17 cellular contexts compared by ENCODE assay signal in the genomic region with DNA sequence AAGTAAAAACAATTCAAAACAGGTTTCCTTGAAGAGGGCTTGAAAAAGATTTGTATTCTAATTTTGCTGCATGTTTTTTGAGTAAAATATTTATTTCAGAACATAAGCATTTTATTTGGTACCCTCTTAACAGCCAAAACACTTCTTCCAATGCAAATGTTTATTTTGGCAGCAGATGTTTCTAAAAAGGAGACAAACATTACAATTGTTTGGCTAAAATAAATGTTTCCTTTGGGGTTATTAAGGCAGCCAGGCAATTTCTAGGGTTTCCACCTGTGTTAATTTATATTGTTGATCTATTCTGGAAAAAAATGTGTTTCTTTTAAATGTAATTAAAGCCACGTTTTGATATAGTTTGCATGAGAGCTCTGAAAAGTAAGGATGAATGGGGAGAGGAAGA.
"Had no signal": no experiment of that assay in that cellular context is flagged by ENCODE, and none has a peak within 500 bp of the region (broad histone marks: within the 10 kb centered on the region; RNA-seq: fewer than 3 reads in every experiment).

No MANE protein-coding gene starts in this region.

- H3K27ac ChIP-seq: brain microvascular endothelial cell, left ventricle myocardium inferior, pancreas had no signal

- H3K27me3 ChIP-seq: brain microvascular endothelial cell, dorsolateral prefrontal cortex, esophagus squamous epithelium, pancreas, stomach, uterus had no signal

- H3K4me3 ChIP-seq: dorsolateral prefrontal cortex, esophagus squamous epithelium, left ventricle myocardium inferior, pancreas, stomach, thoracic aorta, uterus had no signal

- ATAC-seq: activated CD4-positive, CD25-positive, alpha-beta regulatory T cell treated with anti-CD3 and anti-CD28 coated beads, Interleukin-2, amount 50 U/mL, for 24 hours; activated CD8-positive, alpha-beta memory T cell treated with anti-CD3 and anti-CD28 coated beads, Interleukin-2, amount 10 ng/mL, durations not matched to agents 7 days and 5 days; pancreas had no signal

- H3K9me3 ChIP-seq: esophagus squamous epithelium, left ventricle myocardium inferior, stomach, thoracic aorta, uterus had no signal

- DNase-seq: activated CD8-positive, alpha-beta memory T cell treated with anti-CD3 and anti-CD28 coated beads, Interleukin-2, amount 10 ng/mL, durations not matched to agents 7 days and 5 days; activated gamma-delta T cell treated with Interleukin-2 at 50 U/mL for 16 hours; activated naive CD8-positive, alpha-beta T cell treated with anti-CD3 and anti-CD28 coated beads for 36 hours; activated T-cell treated with anti-CD3 and anti-CD28 coated beads, Interleukin-2, amount 50 U/mL, for 24 hours; brain microvascular endothelial cell; dorsolateral prefrontal cortex; esophagus squamous epithelium; foreskin fibroblast; islet precursor cell; left ventricle myocardium inferior; pancreas; stimulated activated CD4-positive, alpha-beta T cell treated with anti-CD3 and anti-CD28 coated beads, Interleukin-15, amount 100 ng/mL, for 24 hours; stimulated activated CD4-positive, alpha-beta T cell treated with anti-CD3 and anti-CD28 coated beads, Interleukin-4, amount 100 ng/mL, for 24 hours; stomach; uterus had no signal
